Comparison of ENCODE assay signal across 1 cellular context in genomic region chr3:163490119-163490518, GRCh38.
TF ChIP-seq lines count a peak whose summit lies in the region.

No MANE protein-coding gene starts in this region.

TF ChIP-seq in liver, 16 proteins besides CTCF, POLR2A, EP300 and RAD21 (continued from another document):
- TF ChIP-seq REST (IDR thresholded peaks at IDR 0.05) (no peak), HNF4G (IDR thresholded peaks at IDR 0.05) (no peak), MAX (IDR thresholded peaks at IDR 0.05) (no peak), TAF1 (conservative IDR thresholded peaks at IDR 0.05) (no peak), HNF4A (conservative IDR thresholded peaks at IDR 0.05) (no peak), NR2F2 (IDR thresholded peaks at IDR 0.05) (no peak), SP1 (IDR thresholded peaks at IDR 0.05) (no peak), ATF3 (IDR thresholded peaks at IDR 0.05) (no peak)
